In genomic region chr16:88696441-88696840, GRCh38 we compare ENCODE assay signal across 1 cellular context.
TF ChIP-seq lines count a peak whose summit lies in the region.

No MANE protein-coding gene starts in this region.

TF ChIP-seq in endothelial cell of umbilical vein, 7 proteins besides CTCF, POLR2A, EP300 and RAD21:
- no peak for TF ChIP-seq EZH2 (IDR thresholded peaks at IDR 0.05; ENCODE audit: borderline replicate concordance, low read depth, low read length, severe bottlenecking)
- no peak for TF ChIP-seq FOS (IDR thresholded peaks at IDR 0.05; ENCODE audit: borderline replicate concordance, insufficient read depth, low read length)
- TF ChIP-seq GATA2 (IDR thresholded peaks at IDR 0.05; ENCODE audit: insufficient read depth, insufficient read length, low read depth, low read length), result no peak
- no peak for TF ChIP-seq MYC (IDR thresholded peaks at IDR 0.05; ENCODE audit: low read depth, low read length)
- TF ChIP-seq JUN (IDR thresholded peaks at IDR 0.05; ENCODE audit: borderline replicate concordance, insufficient read depth, insufficient read length, low read depth), result no peak
- TF ChIP-seq POLR2AphosphoS5 (IDR thresholded peaks at IDR 0.05; ENCODE audit: insufficient read depth, low read depth, low read length), result no peak
- no peak for TF ChIP-seq MAX (IDR thresholded peaks at IDR 0.05; ENCODE audit: insufficient read depth, insufficient read length)
